In genomic region chr2:162989507-162989906, GRCh38 we compare ENCODE assay signal across 12 cellular contexts.
DNase-seq lines count a peak whose midpoint lies in the region; ATAC-seq and TF ChIP-seq lines count a peak whose summit lies in the region.
"Had no signal": no experiment of that assay in that cellular context is flagged by ENCODE, and none has a peak within 500 bp of the region (broad histone marks: within the 10 kb centered on the region; RNA-seq: fewer than 3 reads in every experiment).

No MANE protein-coding gene starts in this region.

- no peaks in the 10 kb centered on the region for H3K27me3 ChIP-seq in H7 (ENCODE audit: control insufficient read depth, insufficient read depth, low read length)
- no peaks in the 10 kb centered on the region for H3K27me3 ChIP-seq in endodermal cell (ENCODE audit: control insufficient read depth, insufficient read depth, low read length, poor library complexity, severe bottlenecking)
- H3K27me3 ChIP-seq in esophagus muscularis mucosa, result no peaks in the 10 kb centered on the region

- H3K4me3 Mint-ChIP-seq in endodermal cell, result no peak overlapping the region
- H3K4me3 Mint-ChIP-seq: activated naive CD8-positive, alpha-beta T cell had no signal

- H3K9me3 ChIP-seq in endodermal cell (ENCODE audit: control insufficient read depth, low read length) (no peaks in the 10 kb centered on the region), esophagus muscularis mucosa (no peaks in the 10 kb centered on the region)
- H3K9me3 ChIP-seq: Caco-2 had no signal

- no peaks in the 10 kb centered on the region for H3K4me1 Mint-ChIP-seq in endodermal cell

- 40 to 47% methylated on average over 3 of the region's 3 CpGs for WGBS in endodermal cell (ENCODE audit: insufficient coverage in 1 of 2, insufficient read length in 1 of 2), 2 experiments
- 33% methylated on average over 3 of the region's 3 CpGs for WGBS in esophagus muscularis mucosa

- H3K36me3 Mint-ChIP-seq in endodermal cell (ENCODE audit: low read depth), result no peaks in the 10 kb centered on the region
- H3K36me3 Mint-ChIP-seq: activated naive CD8-positive, alpha-beta T cell had no signal

- H3K27ac ChIP-seq in endodermal cell (ENCODE audit: low read depth, low read length), result no peak overlapping the region
- H3K27ac ChIP-seq in esophagus muscularis mucosa (replicated peaks in 1 of 4), result no peak overlapping the region

- H3K4me3 ChIP-seq in H7 (ENCODE audit: insufficient read depth, low read depth, low read length) (no peak overlapping the region), endodermal cell (ENCODE audit: low read length) (no peak overlapping the region), esophagus muscularis mucosa (no peak overlapping the region)

- ATAC-seq in HG03097 (IDR thresholded peaks at IDR 0.05; ENCODE audit: low FRiP score, unreplicated experiment) (no peak), GM19023 (IDR thresholded peaks at IDR 0.05; ENCODE audit: unreplicated experiment) (no peak)

- intact Hi-C loops in esophagus muscularis mucosa (cut with DNase I), result no loop called here

- TF ChIP-seq POLR2A in esophagus muscularis mucosa (IDR thresholded peaks at IDR 0.05; ENCODE audit: low read depth), result no peak

- H3K36me3 ChIP-seq in H7 (replicated peaks; ENCODE audit: control insufficient read depth, insufficient read depth, low read length) (no peaks in the 10 kb centered on the region), endodermal cell (ENCODE audit: control insufficient read depth, insufficient read depth, low read length) (no peaks in the 10 kb centered on the region), esophagus muscularis mucosa (no peaks in the 10 kb centered on the region)

- no peak overlapping the region for H3K27ac Mint-ChIP-seq in endodermal cell
- H3K27ac Mint-ChIP-seq: activated naive CD8-positive, alpha-beta T cell had no signal

- no peak overlapping the region for H3K9ac ChIP-seq in endodermal cell (ENCODE audit: extremely low read depth, low read length, poor library complexity, severe bottlenecking)

- H3K4me1 ChIP-seq in endodermal cell (ENCODE audit: control insufficient read depth, insufficient read depth, low read length) (no peaks in the 10 kb centered on the region), esophagus muscularis mucosa (no peaks in the 10 kb centered on the region)
- H3K4me1 ChIP-seq: Caco-2 had no signal

- TF ChIP-seq CTCF in endodermal cell (conservative IDR thresholded peaks at IDR 0.05) (peak; percentile 45), esophagus muscularis mucosa (IDR thresholded peaks at IDR 0.05) (no peak)

- H3K9me3 Mint-ChIP-seq in endodermal cell, result no peaks in the 10 kb centered on the region

- H3K27me3 Mint-ChIP-seq in endodermal cell (ENCODE audit: insufficient read depth), result no peaks in the 10 kb centered on the region
- H3K27me3 Mint-ChIP-seq: activated naive CD8-positive, alpha-beta T cell had no signal

- TF ChIP-seq EP300 in esophagus muscularis mucosa (IDR thresholded peaks at IDR 0.05), result no peak

- DNase-seq in DMS153 treated with DMSO at 0.1 percent for 48 hours (lab: John Stamatoyannopoulos, UW; ENCODE audit: unreplicated experiment) (peak; percentile 34), H7 (peak; percentile 1), NCI-H2171 treated with DMSO at 0.1 percent for 48 hours (lab: John Stamatoyannopoulos, UW) (peak; percentile 59), endodermal cell (no peak), esophagus muscularis mucosa (ENCODE audit: extremely low spot score) (no peak)
- DNase-seq: Caco-2, cerebellar nuclear complex, erythroblast, hippocampal formation had no signal

Comparison
In these comparisons a context has a peak if more than half of its experiments do, and no peak if none do; other contexts are left out.
1. DNase-seq: peak in DMS153 treated with DMSO at 0.1 percent for 48 hours (single experiment), H7 (single experiment) and NCI-H2171 treated with DMSO at 0.1 percent for 48 hours (single experiment); none in endodermal cell (single experiment) and esophagus muscularis mucosa (single experiment).